In genomic region chr16:7440886-7441400, GRCh38 we compare ENCODE assay signal across 13 cellular contexts.
A peak's percentile ranks its signal among the peaks of the same experiment; 100 is the strongest.
DNase-seq lines count a peak whose midpoint lies in the region; ATAC-seq and TF ChIP-seq lines count a peak whose summit lies in the region.
"Had no signal": no experiment of that assay in that cellular context is flagged by ENCODE, and none has a peak within 500 bp of the region (broad histone marks: within the 10 kb centered on the region; RNA-seq: fewer than 3 reads in every experiment).

No MANE protein-coding gene starts in this region.

- no peak overlapping the region for H3K27ac Mint-ChIP-seq in endodermal cell
- peak overlapping the region in 2 of 3 experiments; percentile 76 to 80 for H3K27ac Mint-ChIP-seq in nephron
- H3K27ac Mint-ChIP-seq: CD14-positive monocyte; CD8-positive, alpha-beta T cell had no signal

- DNase-seq in astrocyte of the hippocampus (ENCODE audit: low read depth, low spot score) (peak; percentile 78), endodermal cell (peak; percentile 62), NCI-H2227 (lab: John Stamatoyannopoulos, UW; ENCODE audit: unreplicated experiment) (no peak), AG08395 (ENCODE audit: low spot score) (no peak), RWPE1 (ENCODE audit: low spot score) (no peak)
- DNase-seq: Caco-2; CD8-positive, alpha-beta T cell; DMS53; GF-D8 had no signal

- H3K27me3 ChIP-seq in endodermal cell (ENCODE audit: control insufficient read depth, insufficient read depth, low read length, poor library complexity, severe bottlenecking), result no peaks in the 10 kb centered on the region

- no peak overlapping the region for H3K9ac ChIP-seq in endodermal cell (ENCODE audit: extremely low read depth, low read length, poor library complexity, severe bottlenecking)

- no peak overlapping the region for H3K27ac ChIP-seq in endodermal cell (ENCODE audit: low read depth, low read length)
- H3K27ac ChIP-seq in RWPE1, result no peak overlapping the region
- H3K27ac ChIP-seq: A549 had no signal

- H3K36me3 Mint-ChIP-seq in endodermal cell (ENCODE audit: low read depth) (no peaks in the 10 kb centered on the region), nephron (ENCODE audit: low read depth) (no peaks in the 10 kb centered on the region)
- H3K36me3 Mint-ChIP-seq: CD14-positive monocyte; CD8-positive, alpha-beta T cell had no signal

- H3K4me3 Mint-ChIP-seq in endodermal cell, result no peak overlapping the region
- no peak overlapping the region for H3K4me3 Mint-ChIP-seq in nephron
- H3K4me3 Mint-ChIP-seq: CD14-positive monocyte; CD8-positive, alpha-beta T cell had no signal

- H3K36me3 ChIP-seq in endodermal cell (ENCODE audit: control insufficient read depth, insufficient read depth, low read length), result no peaks in the 10 kb centered on the region

- H3K9me3 Mint-ChIP-seq in endodermal cell, result no peaks in the 10 kb centered on the region
- no peaks in the 10 kb centered on the region for H3K9me3 Mint-ChIP-seq in nephron

- POLR2A ChIA-PET in RWPE1 (lab: Yijun Ruan, JAX; ENCODE audit: low non-redundant PET), result no interaction called here

- no peak overlapping the region for H3K4me3 ChIP-seq in endodermal cell (ENCODE audit: low read length)
- H3K4me3 ChIP-seq: A549 had no signal

- no peaks in the 10 kb centered on the region for H3K9me3 ChIP-seq in endodermal cell (ENCODE audit: control insufficient read depth, low read length)
- H3K9me3 ChIP-seq: A549, Caco-2 had no signal

- CTCF ChIA-PET in RWPE1 (lab: Yijun Ruan, JAX), result no interaction called here

- WGBS in endodermal cell (ENCODE audit: insufficient coverage in 1 of 2, insufficient read length in 1 of 2), 2 experiments, result 60 to 74% methylated on average over 5 to 6 of the region's 6 CpGs

- no peak for ATAC-seq in GM18909 (IDR thresholded peaks at IDR 0.05; ENCODE audit: poor library complexity, unreplicated experiment)
- ATAC-seq: A549; CD8-positive, alpha-beta T cell had no signal

- peaks cover 23% of the 10 kb centered on the region for H3K4me1 Mint-ChIP-seq in endodermal cell
- H3K4me1 Mint-ChIP-seq in nephron, result peaks cover 42% of the 10 kb centered on the region
- H3K4me1 Mint-ChIP-seq: CD14-positive monocyte had no signal

- H3K4me1 ChIP-seq in endodermal cell (ENCODE audit: control insufficient read depth, insufficient read depth, low read length), result no peaks in the 10 kb centered on the region
- H3K4me1 ChIP-seq: A549, Caco-2 had no signal

- H3K27me3 Mint-ChIP-seq in endodermal cell (ENCODE audit: insufficient read depth), result no peaks in the 10 kb centered on the region
- no peaks in the 10 kb centered on the region for H3K27me3 Mint-ChIP-seq in nephron (ENCODE audit: low read depth)

- no peak for TF ChIP-seq CTCF in endodermal cell (conservative IDR thresholded peaks at IDR 0.05)
- TF ChIP-seq CTCF in nephron (IDR thresholded peaks at IDR 0.05; ENCODE audit: unreplicated experiment in 3 of 3), result no peak
- TF ChIP-seq CTCF in RWPE1 (conservative IDR thresholded peaks at IDR 0.05; ENCODE audit: low read depth), result no peak

Comparison
In these comparisons a context has a peak if more than half of its experiments do, and no peak if none do; other contexts are left out.
1. DNase-seq: peak in astrocyte of the hippocampus (single experiment) and endodermal cell (single experiment); none in NCI-H2227 (single experiment), AG08395 (single experiment) and RWPE1 (single experiment).